ENCODE assay signal across 1 cellular context in genomic region chr7:101547916-101548599, GRCh38.
TF ChIP-seq lines count a peak whose summit lies in the region.

No MANE protein-coding gene starts in this region.

TF ChIP-seq in K562, 482 proteins besides CTCF, POLR2A, EP300 and RAD21:
- TF ChIP-seq ZNF75A (CRISPR knock-in tag; IDR thresholded peaks at IDR 0.05) (no peak), FOXA3 (CRISPR knock-in tag; conservative IDR thresholded peaks at IDR 0.05 in 1 of 2, IDR thresholded peaks at IDR 0.05 in 1 of 2) (no peak), ZBTB7A (IDR thresholded peaks at IDR 0.05; ENCODE audit: borderline replicate concordance, control insufficient read depth, low read depth, low read length) (peak; percentile 22; the same call in 1 of the 2 replicates), CCNT2 (IDR thresholded peaks at IDR 0.05; ENCODE audit: borderline replicate concordance, extremely low read depth, insufficient read length, low read depth, low read length) (no peak), PRPF4 (IDR thresholded peaks at IDR 0.05; ENCODE audit: insufficient read depth, low read depth, low read length, poor library complexity, severe bottlenecking) (no peak), ZFP36 (IDR thresholded peaks at IDR 0.05; ENCODE audit: low read depth, low read length, partially characterized antibody) (peak; percentile 96), E2F8 (IDR thresholded peaks at IDR 0.05; ENCODE audit: low read depth, partially characterized antibody) (no peak), STAT6 (CRISPR knock-in tag; IDR thresholded peaks at IDR 0.05) (no peak), SRSF1 (IDR thresholded peaks at IDR 0.05; ENCODE audit: low read depth, low read length) (no peak), ELF1 (tag; IDR thresholded peaks at IDR 0.05) (no peak), RBM25 (IDR thresholded peaks at IDR 0.05; ENCODE audit: low read depth, low read length, severe bottlenecking) (peak; percentile 55), POLR3A (IDR thresholded peaks at IDR 0.05; ENCODE audit: borderline replicate concordance, extremely low read depth, insufficient read depth, insufficient read length) (no peak), KAT2B (IDR thresholded peaks at IDR 0.05; ENCODE audit: low read depth, low read length) (no peak), ETV6 (IDR thresholded peaks at IDR 0.05; ENCODE audit: borderline replicate concordance in 1 of 2, low read depth in 2 of 2, low read length in 1 of 2) (no peak), ETV6 (CRISPR knock-in tag; IDR thresholded peaks at IDR 0.05; ENCODE audit: borderline replicate concordance) (no peak), MAZ (CRISPR knock-in tag; conservative IDR thresholded peaks at IDR 0.05 in 1 of 2, IDR thresholded peaks at IDR 0.05 in 1 of 2) (no peak), SLC30A9 (CRISPR knock-in tag; IDR thresholded peaks at IDR 0.05) (no peak), NCOR1 (IDR thresholded peaks at IDR 0.05) (no peak), ZNF740 (CRISPR knock-in tag; IDR thresholded peaks at IDR 0.05) (no peak), ZNF740 (tag; IDR thresholded peaks at IDR 0.05) (no peak), CREB3 (tag; conservative IDR thresholded peaks at IDR 0.05; ENCODE audit: low read depth) (no peak), NEUROD1 (IDR thresholded peaks at IDR 0.05; ENCODE audit: borderline replicate concordance, low read depth, low read length, partially characterized antibody) (no peak), PRDM10 (IDR thresholded peaks at IDR 0.05; ENCODE audit: partially characterized antibody) (no peak), RBBP5 (IDR thresholded peaks at IDR 0.05; ENCODE audit: borderline replicate concordance, insufficient read depth, low read length, poor library complexity, severe bottlenecking) (no peak), ATF4 (CRISPR knock-in tag; IDR thresholded peaks at IDR 0.05) (no peak), ZNF316 (IDR thresholded peaks at IDR 0.05) (no peak)
TF ChIP-seq in K562: peak in this region for 3.
